Comparison of ENCODE assay signal across 1 cellular context in the genomic region with DNA sequence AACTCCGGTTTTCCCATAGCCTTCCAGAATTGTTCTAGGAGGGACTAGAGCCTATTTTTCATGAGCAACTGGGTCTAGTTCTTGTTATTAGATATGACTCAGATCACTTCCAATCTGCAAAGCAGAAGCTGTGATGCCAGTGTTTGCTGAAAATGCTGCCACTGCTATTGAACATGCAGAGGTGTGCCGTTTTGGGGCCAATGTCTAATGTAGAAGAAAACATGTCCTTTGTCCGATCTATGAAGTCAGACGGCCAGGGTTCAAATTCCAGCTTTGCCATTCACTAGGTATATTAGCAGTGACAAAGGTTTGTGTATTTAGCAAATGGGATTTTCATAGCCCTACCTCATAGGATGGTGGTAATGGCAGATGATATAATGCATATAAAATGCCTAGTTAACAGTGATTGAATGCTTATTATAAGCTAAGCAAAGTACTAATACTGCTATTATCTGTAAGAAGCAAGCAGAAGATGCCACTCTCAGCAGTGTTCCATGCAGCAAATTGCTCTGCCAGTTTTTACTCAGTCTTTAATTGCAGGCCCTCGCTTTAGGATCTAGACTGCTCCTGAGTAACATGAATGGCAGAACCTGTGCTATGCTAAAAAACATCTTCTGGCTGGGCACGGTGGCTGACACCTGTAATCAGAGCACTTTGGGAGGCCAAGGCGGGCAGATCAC.
TF ChIP-seq lines count a peak whose summit lies in the region.

No MANE protein-coding gene starts in this region.

TF ChIP-seq in HepG2, 621 proteins besides CTCF, POLR2A, EP300 and RAD21 (continued from another document and continues in another):
- TF ChIP-seq, protein P1, sequence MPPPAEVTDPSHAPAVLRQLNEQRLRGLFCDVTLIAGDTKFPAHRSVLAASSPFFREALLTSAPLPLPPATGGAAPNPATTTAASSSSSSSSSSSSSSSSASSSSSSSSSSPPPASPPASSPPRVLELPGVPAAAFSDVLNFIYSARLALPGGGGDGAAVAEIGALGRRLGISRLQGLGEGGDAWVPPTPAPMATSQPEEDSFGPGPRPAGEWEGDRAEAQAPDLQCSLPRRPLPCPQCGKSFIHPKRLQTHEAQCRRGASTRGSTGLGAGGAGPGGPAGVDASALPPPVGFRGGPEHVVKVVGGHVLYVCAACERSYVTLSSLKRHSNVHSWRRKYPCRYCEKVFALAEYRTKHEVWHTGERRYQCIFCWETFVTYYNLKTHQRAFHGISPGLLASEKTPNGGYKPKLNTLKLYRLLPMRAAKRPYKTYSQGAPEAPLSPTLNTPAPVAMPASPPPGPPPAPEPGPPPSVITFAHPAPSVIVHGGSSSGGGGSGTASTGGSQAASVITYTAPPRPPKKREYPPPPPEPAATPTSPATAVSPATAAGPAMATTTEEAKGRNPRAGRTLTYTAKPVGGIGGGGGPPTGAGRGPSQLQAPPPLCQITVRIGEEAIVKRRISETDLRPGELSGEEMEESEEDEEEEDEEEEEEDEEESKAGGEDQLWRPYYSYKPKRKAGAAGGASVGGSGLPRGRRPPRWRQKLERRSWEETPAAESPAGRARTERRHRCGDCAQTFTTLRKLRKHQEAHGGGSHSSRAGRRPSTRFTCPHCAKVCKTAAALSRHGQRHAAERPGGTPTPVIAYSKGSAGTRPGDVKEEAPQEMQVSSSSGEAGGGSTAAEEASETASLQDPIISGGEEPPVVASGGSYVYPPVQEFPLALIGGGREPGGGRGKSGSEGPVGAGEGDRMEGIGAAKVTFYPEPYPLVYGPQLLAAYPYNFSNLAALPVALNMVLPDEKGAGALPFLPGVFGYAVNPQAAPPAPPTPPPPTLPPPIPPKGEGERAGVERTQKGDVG (CRISPR knock-in tag; IDR thresholded peaks at IDR 0.05; ENCODE audit: borderline replicate concordance), result no peak
- TF ChIP-seq ZNF781 (CRISPR knock-in tag; IDR thresholded peaks at IDR 0.05; ENCODE audit: borderline replicate concordance, not compliant biosample characterization) (no peak), ZNF615 (CRISPR knock-in tag; IDR thresholded peaks at IDR 0.05; ENCODE audit: borderline replicate concordance) (no peak), ZNF674 (CRISPR knock-in tag; IDR thresholded peaks at IDR 0.05; ENCODE audit: low read depth) (no peak), MAFF (IDR thresholded peaks at IDR 0.05; ENCODE audit: low read depth, low read length) (peak; percentile 56), ZNF274 (CRISPR knock-in tag; IDR thresholded peaks at IDR 0.05) (no peak), ZNF746 (CRISPR knock-in tag; IDR thresholded peaks at IDR 0.05) (no peak; the same call in 1 of the 2 replicates), ZNF354B (CRISPR knock-in tag; IDR thresholded peaks at IDR 0.05) (no peak), ZFP1 (CRISPR knock-in tag; IDR thresholded peaks at IDR 0.05) (no peak), CREM (IDR thresholded peaks at IDR 0.05) (peak; percentile 87), CREM (CRISPR knock-in tag; IDR thresholded peaks at IDR 0.05) (no peak), DNMT1 (CRISPR knock-in tag; IDR thresholded peaks at IDR 0.05) (no peak), ELF3 (CRISPR knock-in tag; IDR thresholded peaks at IDR 0.05) (peak; percentile 85), RXRA (CRISPR knock-in tag; IDR thresholded peaks at IDR 0.05) (no peak; the same call in 1 of the 2 replicates), AKAP8 (CRISPR knock-in tag; IDR thresholded peaks at IDR 0.05) (no peak), ZNF484 (CRISPR knock-in tag; IDR thresholded peaks at IDR 0.05; ENCODE audit: borderline replicate concordance, low read depth) (no peak), BCL6 (CRISPR knock-in tag; IDR thresholded peaks at IDR 0.05) (peak; percentile 81), ATF6 (CRISPR knock-in tag; conservative IDR thresholded peaks at IDR 0.05) (no peak), PTBP1 (IDR thresholded peaks at IDR 0.05; ENCODE audit: low read depth, low read length, poor library complexity, severe bottlenecking) (no peak), ZNF616 (CRISPR knock-in tag; IDR thresholded peaks at IDR 0.05; ENCODE audit: low read depth) (no peak), XRCC5 (optimal IDR thresholded peaks at IDR 0.05; ENCODE audit: low read length) (peak; percentile 56), ZNF317 (CRISPR knock-in tag; IDR thresholded peaks at IDR 0.05) (peak; percentile 90), HNF4G (IDR thresholded peaks at IDR 0.05; ENCODE audit: borderline replicate concordance, low read depth, low read length) (peak; percentile 99), HNF4G (CRISPR knock-in tag; IDR thresholded peaks at IDR 0.05; ENCODE audit: borderline replicate concordance, low read depth) (peak; percentile 96), DMAP1 (CRISPR knock-in tag; IDR thresholded peaks at IDR 0.05) (peak; percentile 68), ISL2 (CRISPR knock-in tag; IDR thresholded peaks at IDR 0.05) (peak; percentile 86), ZNF275 (CRISPR knock-in tag; IDR thresholded peaks at IDR 0.05; ENCODE audit: borderline replicate concordance) (no peak), FLYWCH1 (CRISPR knock-in tag; IDR thresholded peaks at IDR 0.05) (no peak), PRDM4 (CRISPR knock-in tag; IDR thresholded peaks at IDR 0.05; ENCODE audit: borderline replicate concordance) (no peak), SP5 (CRISPR knock-in tag; IDR thresholded peaks at IDR 0.05; ENCODE audit: borderline replicate concordance, low read depth) (peak; percentile 31), ARID2 (CRISPR knock-in tag; IDR thresholded peaks at IDR 0.05; ENCODE audit: borderline replicate concordance) (no peak), CENPX (CRISPR knock-in tag; IDR thresholded peaks at IDR 0.05) (no peak), ZNF660 (CRISPR knock-in tag; IDR thresholded peaks at IDR 0.05; ENCODE audit: borderline replicate concordance, low read depth) (no peak), ARNTL (CRISPR knock-in tag; IDR thresholded peaks at IDR 0.05) (peak; percentile 16; the same call in 1 of the 2 replicates), ZNF777 (CRISPR knock-in tag; IDR thresholded peaks at IDR 0.05) (peak; percentile 48; the same call in 1 of the 2 replicates), AGO2 (optimal IDR thresholded peaks at IDR 0.05; ENCODE audit: low read depth, low read length) (no peak), SALL2 (CRISPR knock-in tag; IDR thresholded peaks at IDR 0.05) (0 out of 2 replicates have a peak, but pooled peaks have one; percentile 45), ZNF205 (CRISPR knock-in tag; IDR thresholded peaks at IDR 0.05) (no peak)
- TF ChIP-seq, protein P2, sequence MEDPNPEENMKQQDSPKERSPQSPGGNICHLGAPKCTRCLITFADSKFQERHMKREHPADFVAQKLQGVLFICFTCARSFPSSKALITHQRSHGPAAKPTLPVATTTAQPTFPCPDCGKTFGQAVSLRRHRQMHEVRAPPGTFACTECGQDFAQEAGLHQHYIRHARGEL (CRISPR knock-in tag; IDR thresholded peaks at IDR 0.05), result no peak
- TF ChIP-seq, protein P3, sequence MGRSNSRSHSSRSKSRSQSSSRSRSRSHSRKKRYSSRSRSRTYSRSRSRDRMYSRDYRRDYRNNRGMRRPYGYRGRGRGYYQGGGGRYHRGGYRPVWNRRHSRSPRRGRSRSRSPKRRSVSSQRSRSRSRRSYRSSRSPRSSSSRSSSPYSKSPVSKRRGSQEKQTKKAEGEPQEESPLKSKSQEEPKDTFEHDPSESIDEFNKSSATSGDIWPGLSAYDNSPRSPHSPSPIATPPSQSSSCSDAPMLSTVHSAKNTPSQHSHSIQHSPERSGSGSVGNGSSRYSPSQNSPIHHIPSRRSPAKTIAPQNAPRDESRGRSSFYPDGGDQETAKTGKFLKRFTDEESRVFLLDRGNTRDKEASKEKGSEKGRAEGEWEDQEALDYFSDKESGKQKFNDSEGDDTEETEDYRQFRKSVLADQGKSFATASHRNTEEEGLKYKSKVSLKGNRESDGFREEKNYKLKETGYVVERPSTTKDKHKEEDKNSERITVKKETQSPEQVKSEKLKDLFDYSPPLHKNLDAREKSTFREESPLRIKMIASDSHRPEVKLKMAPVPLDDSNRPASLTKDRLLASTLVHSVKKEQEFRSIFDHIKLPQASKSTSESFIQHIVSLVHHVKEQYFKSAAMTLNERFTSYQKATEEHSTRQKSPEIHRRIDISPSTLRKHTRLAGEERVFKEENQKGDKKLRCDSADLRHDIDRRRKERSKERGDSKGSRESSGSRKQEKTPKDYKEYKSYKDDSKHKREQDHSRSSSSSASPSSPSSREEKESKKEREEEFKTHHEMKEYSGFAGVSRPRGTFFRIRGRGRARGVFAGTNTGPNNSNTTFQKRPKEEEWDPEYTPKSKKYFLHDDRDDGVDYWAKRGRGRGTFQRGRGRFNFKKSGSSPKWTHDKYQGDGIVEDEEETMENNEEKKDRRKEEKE (IDR thresholded peaks at IDR 0.05), result no peak
- TF ChIP-seq, protein P4, sequence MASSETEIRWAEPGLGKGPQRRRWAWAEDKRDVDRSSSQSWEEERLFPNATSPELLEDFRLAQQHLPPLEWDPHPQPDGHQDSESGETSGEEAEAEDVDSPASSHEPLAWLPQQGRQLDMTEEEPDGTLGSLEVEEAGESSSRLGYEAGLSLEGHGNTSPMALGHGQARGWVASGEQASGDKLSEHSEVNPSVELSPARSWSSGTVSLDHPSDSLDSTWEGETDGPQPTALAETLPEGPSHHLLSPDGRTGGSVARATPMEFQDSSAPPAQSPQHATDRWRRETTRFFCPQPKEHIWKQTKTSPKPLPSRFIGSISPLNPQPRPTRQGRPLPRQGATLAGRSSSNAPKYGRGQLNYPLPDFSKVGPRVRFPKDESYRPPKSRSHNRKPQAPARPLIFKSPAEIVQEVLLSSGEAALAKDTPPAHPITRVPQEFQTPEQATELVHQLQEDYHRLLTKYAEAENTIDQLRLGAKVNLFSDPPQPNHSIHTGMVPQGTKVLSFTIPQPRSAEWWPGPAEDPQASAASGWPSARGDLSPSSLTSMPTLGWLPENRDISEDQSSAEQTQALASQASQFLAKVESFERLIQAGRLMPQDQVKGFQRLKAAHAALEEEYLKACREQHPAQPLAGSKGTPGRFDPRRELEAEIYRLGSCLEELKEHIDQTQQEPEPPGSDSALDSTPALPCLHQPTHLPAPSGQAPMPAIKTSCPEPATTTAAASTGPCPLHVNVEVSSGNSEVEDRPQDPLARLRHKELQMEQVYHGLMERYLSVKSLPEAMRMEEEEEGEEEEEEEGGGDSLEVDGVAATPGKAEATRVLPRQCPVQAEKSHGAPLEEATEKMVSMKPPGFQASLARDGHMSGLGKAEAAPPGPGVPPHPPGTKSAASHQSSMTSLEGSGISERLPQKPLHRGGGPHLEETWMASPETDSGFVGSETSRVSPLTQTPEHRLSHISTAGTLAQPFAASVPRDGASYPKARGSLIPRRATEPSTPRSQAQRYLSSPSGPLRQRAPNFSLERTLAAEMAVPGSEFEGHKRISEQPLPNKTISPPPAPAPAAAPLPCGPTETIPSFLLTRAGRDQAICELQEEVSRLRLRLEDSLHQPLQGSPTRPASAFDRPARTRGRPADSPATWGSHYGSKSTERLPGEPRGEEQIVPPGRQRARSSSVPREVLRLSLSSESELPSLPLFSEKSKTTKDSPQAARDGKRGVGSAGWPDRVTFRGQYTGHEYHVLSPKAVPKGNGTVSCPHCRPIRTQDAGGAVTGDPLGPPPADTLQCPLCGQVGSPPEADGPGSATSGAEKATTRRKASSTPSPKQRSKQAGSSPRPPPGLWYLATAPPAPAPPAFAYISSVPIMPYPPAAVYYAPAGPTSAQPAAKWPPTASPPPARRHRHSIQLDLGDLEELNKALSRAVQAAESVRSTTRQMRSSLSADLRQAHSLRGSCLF (CRISPR knock-in tag; IDR thresholded peaks at IDR 0.05; ENCODE audit: borderline replicate concordance), result no peak
- TF ChIP-seq, protein P5, sequence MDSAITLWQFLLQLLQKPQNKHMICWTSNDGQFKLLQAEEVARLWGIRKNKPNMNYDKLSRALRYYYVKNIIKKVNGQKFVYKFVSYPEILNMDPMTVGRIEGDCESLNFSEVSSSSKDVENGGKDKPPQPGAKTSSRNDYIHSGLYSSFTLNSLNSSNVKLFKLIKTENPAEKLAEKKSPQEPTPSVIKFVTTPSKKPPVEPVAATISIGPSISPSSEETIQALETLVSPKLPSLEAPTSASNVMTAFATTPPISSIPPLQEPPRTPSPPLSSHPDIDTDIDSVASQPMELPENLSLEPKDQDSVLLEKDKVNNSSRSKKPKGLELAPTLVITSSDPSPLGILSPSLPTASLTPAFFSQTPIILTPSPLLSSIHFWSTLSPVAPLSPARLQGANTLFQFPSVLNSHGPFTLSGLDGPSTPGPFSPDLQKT (CRISPR knock-in tag; IDR thresholded peaks at IDR 0.05; ENCODE audit: borderline replicate concordance), result no peak
